20 cellular contexts compared by ENCODE assay signal in genomic region chr11:125285844-125286243, GRCh38.
DNase-seq lines count a peak whose midpoint lies in the region; ATAC-seq and TF ChIP-seq lines count a peak whose summit lies in the region.
"Had no signal": no experiment of that assay in that cellular context is flagged by ENCODE, and none has a peak within 500 bp of the region (broad histone marks: within the 10 kb centered on the region; RNA-seq: fewer than 3 reads in every experiment).

No MANE protein-coding gene starts in this region.

- H3K36me3 Mint-ChIP-seq in endothelial cell (ENCODE audit: low read depth, unreplicated experiment): peaks cover 10% of the 10 kb centered on the region
- peaks cover 6% of the 10 kb centered on the region for H3K36me3 Mint-ChIP-seq in nephron (ENCODE audit: low read depth)
- no peaks in the 10 kb centered on the region for H3K36me3 Mint-ChIP-seq in CD8-positive, alpha-beta T cell
- H3K36me3 Mint-ChIP-seq: CD8-positive, alpha-beta memory T cell had no signal

- H3K9me3 Mint-ChIP-seq in endothelial cell (ENCODE audit: unreplicated experiment): no peaks in the 10 kb centered on the region
- H3K9me3 Mint-ChIP-seq in nephron: no peaks in the 10 kb centered on the region
- H3K9me3 Mint-ChIP-seq in CD8-positive, alpha-beta T cell: no peaks in the 10 kb centered on the region
- H3K9me3 Mint-ChIP-seq: CD8-positive, alpha-beta memory T cell had no signal

- peak overlapping the region; percentile 34 for H3K27ac ChIP-seq in smooth muscle cell (ENCODE audit: low read depth)
- H3K27ac ChIP-seq in CD8-positive, alpha-beta T cell (ENCODE audit: low read depth, low read length): no peak overlapping the region
- H3K27ac ChIP-seq: Peyer's patch had no signal

- no peak overlapping the region for H3K4me3 Mint-ChIP-seq in endothelial cell (ENCODE audit: unreplicated experiment)
- peak overlapping the region in 2 of 3 experiments; percentile 32 to 35 for H3K4me3 Mint-ChIP-seq in nephron
- H3K4me3 Mint-ChIP-seq in CD8-positive, alpha-beta T cell: no peak overlapping the region
- H3K4me3 Mint-ChIP-seq: CD8-positive, alpha-beta memory T cell had no signal

- peaks cover 31% of the 10 kb centered on the region for H3K4me1 Mint-ChIP-seq in endothelial cell (ENCODE audit: unreplicated experiment)
- peaks cover 82% of the 10 kb centered on the region for H3K4me1 Mint-ChIP-seq in nephron
- no peaks in the 10 kb centered on the region for H3K4me1 Mint-ChIP-seq in CD8-positive, alpha-beta T cell (ENCODE audit: low read depth)
- H3K4me1 Mint-ChIP-seq: CD8-positive, alpha-beta memory T cell had no signal

- H3K9me3 ChIP-seq in smooth muscle cell (replicated peaks; ENCODE audit: low read depth): no peaks in the 10 kb centered on the region
- H3K9me3 ChIP-seq in CD8-positive, alpha-beta T cell (ENCODE audit: low read length): no peaks in the 10 kb centered on the region
- H3K9me3 ChIP-seq: Peyer's patch had no signal

- no peak for ATAC-seq in CD8-positive, alpha-beta T cell
- ATAC-seq: HCT116 had no signal

- H3K4me1 ChIP-seq in smooth muscle cell (ENCODE audit: low read depth): peaks cover 27% of the 10 kb centered on the region
- H3K4me1 ChIP-seq in CD8-positive, alpha-beta T cell (ENCODE audit: insufficient read depth, low read length): no peaks in the 10 kb centered on the region
- H3K4me1 ChIP-seq: Peyer's patch had no signal

- 94% methylated on average over 7 of the region's 7 CpGs for WGBS in smooth muscle cell (ENCODE audit: low lambda C conversion rate)

- H3K27me3 ChIP-seq in smooth muscle cell (ENCODE audit: low read depth): no peaks in the 10 kb centered on the region
- no peaks in the 10 kb centered on the region for H3K27me3 ChIP-seq in CD8-positive, alpha-beta T cell (ENCODE audit: insufficient read depth, low read length)
- H3K27me3 ChIP-seq: Peyer's patch had no signal

- H3K9ac ChIP-seq in smooth muscle cell (ENCODE audit: low read depth): no peak overlapping the region

- H3K36me3 ChIP-seq in smooth muscle cell (ENCODE audit: low read depth): no peaks in the 10 kb centered on the region
- H3K36me3 ChIP-seq in CD8-positive, alpha-beta T cell (ENCODE audit: insufficient read depth, low read length): no peaks in the 10 kb centered on the region
- H3K36me3 ChIP-seq: Peyer's patch had no signal

- peaks cover 4% of the 10 kb centered on the region for H3K27me3 Mint-ChIP-seq in endothelial cell (ENCODE audit: unreplicated experiment)
- no peaks in the 10 kb centered on the region for H3K27me3 Mint-ChIP-seq in nephron (ENCODE audit: low read depth)
- peaks cover 8% of the 10 kb centered on the region for H3K27me3 Mint-ChIP-seq in CD8-positive, alpha-beta T cell (ENCODE audit: low read depth)

- no peak overlapping the region for H3K4me2 ChIP-seq in smooth muscle cell

- H3K27ac Mint-ChIP-seq in endothelial cell (ENCODE audit: unreplicated experiment): peak overlapping the region; percentile 7
- peak overlapping the region; percentile 58 to 93 (median 90) for H3K27ac Mint-ChIP-seq in nephron
- H3K27ac Mint-ChIP-seq in CD8-positive, alpha-beta T cell: no peak overlapping the region
- H3K27ac Mint-ChIP-seq: CD8-positive, alpha-beta memory T cell had no signal

- peaks cover 3% of the 10 kb centered on the region for H3K79me2 ChIP-seq in smooth muscle cell (ENCODE audit: low read depth)

- H4K20me1 ChIP-seq in smooth muscle cell (ENCODE audit: low read depth): no peaks in the 10 kb centered on the region

- H3K4me3 ChIP-seq in smooth muscle cell: no peak overlapping the region
- H3K4me3 ChIP-seq in CD8-positive, alpha-beta T cell (ENCODE audit: low read depth, low read length): no peak overlapping the region
- H3K4me3 ChIP-seq: Peyer's patch had no signal

- no peak for TF ChIP-seq CTCF in endothelial cell (IDR thresholded peaks at IDR 0.05; ENCODE audit: unreplicated experiment)
- TF ChIP-seq CTCF in nephron (IDR thresholded peaks at IDR 0.05; ENCODE audit: unreplicated experiment in 3 of 3): no peak
- TF ChIP-seq CTCF in smooth muscle cell (IDR thresholded peaks at IDR 0.05; ENCODE audit: borderline replicate concordance, insufficient read depth, poor library complexity, severe bottlenecking): no peak
- TF ChIP-seq CTCF in CD8-positive, alpha-beta T cell (IDR thresholded peaks at IDR 0.05): no peak

- in situ Hi-C loops in KBM-7 (cut with MboI; ENCODE audit: low pct_unique_long_range_greater_than_20kb, low sequenced_read_pairs): no loop called here

- H2AFZ ChIP-seq in smooth muscle cell (ENCODE audit: low read depth): no peak overlapping the region

- DNase-seq in NCI-H526 (lab: John Stamatoyannopoulos, UW) (peak; percentile 61 to 75), endothelial cell (ENCODE audit: low spot score) (no peak), smooth muscle cell (lab: John Stamatoyannopoulos, UW; ENCODE audit: unreplicated experiment) (no peak), mesenteric fat pad (ENCODE audit: low spot score) (no peak), KBM-7 (no peak)
- no peak for DNase-seq in CD8-positive, alpha-beta T cell
- DNase-seq: AML-193; C1 segment of cervical spinal cord; Calu3; CD8-positive, alpha-beta memory T cell; DMS153; KG1; NCI-H1092 treated with DMSO at 0.1 percent for 48 hours; NCI-H146; NCI-H2029; NCI-H226; NCI-H510A treated with DMSO at 0.1 percent for 48 hours; Peyer's patch had no signal

- POLR2A ChIA-PET in CD8-positive, alpha-beta T cell (lab: Charles Lee): no interaction called here

- intact Hi-C loops in CD8-positive, alpha-beta T cell (cut with DNase I, micrococcal nuclease): no loop called here

- H3F3A ChIP-seq in smooth muscle cell (ENCODE audit: low read depth): peaks cover 9% of the 10 kb centered on the region

- CTCF ChIA-PET in CD8-positive, alpha-beta T cell (lab: Charles Lee): no interaction called here

Comparison
In these comparisons a context has a peak if more than half of its experiments do, and no peak if none do; other contexts are left out.
1. DNase-seq: peak in NCI-H526 (2 of 2); none in endothelial cell (single experiment), smooth muscle cell (single experiment), mesenteric fat pad (single experiment), KBM-7 (single experiment) and CD8-positive, alpha-beta T cell (0 of 7).
2. H3K4me3 Mint-ChIP-seq: peak in nephron (2 of 3); none in endothelial cell (single experiment) and CD8-positive, alpha-beta T cell (single experiment).